Comparison of ENCODE assay signal across 1 cellular context in genomic region chr11:112364962-112365481, GRCh38.
A peak's percentile ranks its signal among the peaks of the same experiment; 100 is the strongest.
TF ChIP-seq lines count a peak whose summit lies in the region.

No MANE protein-coding gene starts in this region.

TF ChIP-seq in K562, 482 proteins besides CTCF, POLR2A, EP300 and RAD21 (continued from another document):
- TF ChIP-seq ATF3 (IDR thresholded peaks at IDR 0.05), result peak; percentile 17; the same call in 1 of the 2 replicates
- no peak for TF ChIP-seq ATF3 (CRISPR knock-in tag; conservative IDR thresholded peaks at IDR 0.05)
- no peak for TF ChIP-seq DIDO1 (tag; IDR thresholded peaks at IDR 0.05; ENCODE audit: low read depth)
- peak; percentile 70 for TF ChIP-seq NFIC (IDR thresholded peaks at IDR 0.05)
- TF ChIP-seq DACH1 (IDR thresholded peaks at IDR 0.05; ENCODE audit: partially characterized antibody), result no peak
- no peak for TF ChIP-seq ZNF583 (CRISPR knock-in tag; IDR thresholded peaks at IDR 0.05)
- TF ChIP-seq YBX1 (IDR thresholded peaks at IDR 0.05), result no peak
- no peak for TF ChIP-seq LARP7 (IDR thresholded peaks at IDR 0.05)
- no peak for TF ChIP-seq RERE (CRISPR knock-in tag; IDR thresholded peaks at IDR 0.05; ENCODE audit: borderline replicate concordance)
- no peak for TF ChIP-seq HDAC3 (IDR thresholded peaks at IDR 0.05; ENCODE audit: borderline replicate concordance, partially characterized antibody)
- no peak for TF ChIP-seq KDM5B (IDR thresholded peaks at IDR 0.05; ENCODE audit: insufficient replicate concordance, low read depth, low read length)
- no peak for TF ChIP-seq HCFC1 (IDR thresholded peaks at IDR 0.05; ENCODE audit: low read depth, low read length)
- TF ChIP-seq CREB3L1 (IDR thresholded peaks at IDR 0.05; ENCODE audit: borderline replicate concordance, low read depth), result peak; percentile 23; the same call in 1 of the 2 replicates
- TF ChIP-seq RBM17 (IDR thresholded peaks at IDR 0.05; ENCODE audit: borderline replicate concordance, low read depth, low read length), result no peak
- peak; percentile 39; the same call in 1 of the 2 replicates for TF ChIP-seq GABPA (tag; conservative IDR thresholded peaks at IDR 0.05; ENCODE audit: low read depth)
- no peak for TF ChIP-seq SMC3 (conservative IDR thresholded peaks at IDR 0.05; ENCODE audit: insufficient read depth, low read depth, low read length)
- TF ChIP-seq PTRF (tag; IDR thresholded peaks at IDR 0.05), result peak; percentile 61; the same call in 1 of the 2 replicates
- TF ChIP-seq HMGXB4 (CRISPR knock-in tag; IDR thresholded peaks at IDR 0.05), result no peak
- peak; percentile 48; the same call in 1 of the 2 replicates for TF ChIP-seq ZNF395 (CRISPR knock-in tag; IDR thresholded peaks at IDR 0.05)
- TF ChIP-seq JUND (IDR thresholded peaks at IDR 0.05; ENCODE audit: borderline replicate concordance, low read depth, low read length), result peak; percentile 25; the same call in 1 of the 2 replicates
- TF ChIP-seq JUND (tag; IDR thresholded peaks at IDR 0.05; ENCODE audit: borderline replicate concordance, low read depth, low read length), result no peak
- TF ChIP-seq STAT5B (CRISPR knock-in tag; IDR thresholded peaks at IDR 0.05), result no peak
- TF ChIP-seq HDAC1 (IDR thresholded peaks at IDR 0.05), result no peak
- TF ChIP-seq CHAMP1 (IDR thresholded peaks at IDR 0.05), result no peak
- no peak for TF ChIP-seq PHF8 (IDR thresholded peaks at IDR 0.05; ENCODE audit: borderline replicate concordance, low read length)
- no peak for TF ChIP-seq CBX8 (IDR thresholded peaks at IDR 0.05; ENCODE audit: borderline replicate concordance, extremely low read depth, low read depth, low read length, poor library complexity, severe bottlenecking)
- TF ChIP-seq NKRF (IDR thresholded peaks at IDR 0.05; ENCODE audit: borderline replicate concordance), result no peak
- no peak for TF ChIP-seq BCLAF1 (IDR thresholded peaks at IDR 0.05; ENCODE audit: borderline replicate concordance in 1 of 2, control insufficient read depth in 1 of 2, low read depth in 2 of 2, low read length in 1 of 2)
- TF ChIP-seq ZBTB8A (IDR thresholded peaks at IDR 0.05; ENCODE audit: partially characterized antibody), result no peak
- no peak for TF ChIP-seq FOXP4 (CRISPR knock-in tag; IDR thresholded peaks at IDR 0.05; ENCODE audit: borderline replicate concordance)
- no peak for TF ChIP-seq ZFPM2 (CRISPR knock-in tag; IDR thresholded peaks at IDR 0.05)
- no peak for TF ChIP-seq SMARCE1 (IDR thresholded peaks at IDR 0.05)
- TF ChIP-seq ZNF740 (CRISPR knock-in tag; IDR thresholded peaks at IDR 0.05), result no peak
- no peak for TF ChIP-seq ZNF740 (tag; IDR thresholded peaks at IDR 0.05)
- TF ChIP-seq IRF2 (CRISPR knock-in tag; IDR thresholded peaks at IDR 0.05), result no peak
- no peak for TF ChIP-seq CTBP1 (IDR thresholded peaks at IDR 0.05; ENCODE audit: borderline replicate concordance)
